ENCODE assay signal across 11 cellular contexts in the genomic region with DNA sequence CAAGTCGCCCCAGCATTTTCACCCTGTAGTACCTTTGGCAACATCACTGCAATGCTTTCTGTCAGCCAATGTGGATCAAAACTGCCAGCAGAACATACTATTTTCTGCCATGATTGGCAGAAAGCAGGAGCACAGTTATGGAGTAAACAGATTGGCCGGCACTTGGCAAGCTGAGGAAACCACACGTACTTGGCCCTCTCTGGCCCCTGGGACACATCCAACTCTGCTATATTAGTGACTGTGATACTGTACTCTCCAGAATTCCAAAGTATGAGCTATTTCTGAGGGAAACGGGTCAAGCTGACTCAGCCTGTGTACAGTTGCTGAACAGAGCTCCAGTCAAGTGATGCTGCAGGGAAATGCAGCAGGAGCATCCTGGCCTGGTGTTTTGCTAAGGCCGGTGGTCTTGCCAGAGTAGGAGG. TPM values are rescaled to one million over a fixed set of nuclear protein-coding genes. Genes with fewer than 3 reads are reported as not detected.
DNase-seq lines count a peak whose midpoint lies in the region; ATAC-seq and TF ChIP-seq lines count a peak whose summit lies in the region.
"Had no signal": no experiment of that assay in that cellular context is flagged by ENCODE, and none has a peak within 500 bp of the region (broad histone marks: within the 10 kb centered on the region; RNA-seq: fewer than 3 reads in every experiment).

No MANE protein-coding gene starts in this region.

- H3K36me3 Mint-ChIP-seq in nephron progenitor cell (ENCODE audit: low read depth): no peaks in the 10 kb centered on the region

- ATAC-seq in Right ventricle myocardium superior (ENCODE audit: poor library complexity) (peak; percentile 96), GM19351 (IDR thresholded peaks at IDR 0.05; ENCODE audit: unreplicated experiment) (no peak)

- no peak overlapping the region for H3K4me3 Mint-ChIP-seq in nephron progenitor cell
- H3K4me3 Mint-ChIP-seq: dendritic cell treated with granulocyte-macrophage colony-stimulating factor and Interleukin-4, amounts not matched to agents 40 ng/mL and 50 ng/mL, for 4 days had no signal

- H3K27me3 Mint-ChIP-seq in nephron progenitor cell (ENCODE audit: low read depth, poor library complexity): peaks cover 7% of the 10 kb centered on the region
- H3K27me3 Mint-ChIP-seq: dendritic cell treated with granulocyte-macrophage colony-stimulating factor and Interleukin-4, amounts not matched to agents 40 ng/mL and 50 ng/mL, for 4 days had no signal

- H3K4me1 Mint-ChIP-seq in nephron progenitor cell: no peaks in the 10 kb centered on the region

- H3K4me3 ChIP-seq in adipocyte (ENCODE audit: low read length) (no peak overlapping the region), subcutaneous abdominal adipose tissue (ENCODE audit: low read depth in 1 of 5, low read length in 5 of 5) (no peak overlapping the region)

- H3K27ac ChIP-seq in subcutaneous abdominal adipose tissue (ENCODE audit: low read depth, low read length): peak overlapping the region; percentile 46

- no peak for TF ChIP-seq CTCF in nephron progenitor cell (IDR thresholded peaks at IDR 0.05)

- H3K9me3 ChIP-seq in adipocyte (ENCODE audit: control insufficient read depth, low read length) (no peaks in the 10 kb centered on the region), subcutaneous abdominal adipose tissue (ENCODE audit: control insufficient read depth in 5 of 5, low read length in 5 of 5) (no peaks in the 10 kb centered on the region)

- H3K4me1 ChIP-seq in adipocyte (ENCODE audit: control insufficient read depth, insufficient read depth, low read length) (peaks cover 13% of the 10 kb centered on the region), subcutaneous abdominal adipose tissue (ENCODE audit: control insufficient read depth in 5 of 5, insufficient read depth in 5 of 5, low read length in 5 of 5) (peaks cover 4 to 13% (median 11%) of the 10 kb centered on the region in 5 donors)

- H3K9me3 Mint-ChIP-seq in nephron progenitor cell: peaks cover 16% of the 10 kb centered on the region
- H3K9me3 Mint-ChIP-seq: dendritic cell treated with granulocyte-macrophage colony-stimulating factor and Interleukin-4, amounts not matched to agents 40 ng/mL and 50 ng/mL, for 4 days had no signal

- intact Hi-C loops in Right ventricle myocardium superior (cut with DNase I): no loop called here

- H3K27ac Mint-ChIP-seq in nephron progenitor cell: no peak overlapping the region
- H3K27ac Mint-ChIP-seq: dendritic cell treated with granulocyte-macrophage colony-stimulating factor and Interleukin-4, amounts not matched to agents 40 ng/mL and 50 ng/mL, for 4 days had no signal

- DNase-seq in GOT3 (lab: John Stamatoyannopoulos, UW) (peak; percentile 57), adipocyte (ENCODE audit: low read depth) (peak; percentile 91), Right ventricle myocardium superior (peak; percentile 76), nephron progenitor cell (no peak), NCI-H1417 (lab: John Stamatoyannopoulos, UW) (no peak), NCI-H82 treated with DMSO at 0.1 percent for 48 hours (lab: John Stamatoyannopoulos, UW; ENCODE audit: unreplicated experiment) (no peak)
- DNase-seq: activated CD8-positive, alpha-beta memory T cell treated with anti-CD3 and anti-CD28 coated beads, Interleukin-2, amount 50 U/mL, for 4 hours; NCI-H526 treated with DMSO at 0.1 percent for 48 hours had no signal

- no peaks in the 10 kb centered on the region for H3K27me3 ChIP-seq in adipocyte (replicated peaks; ENCODE audit: control insufficient read depth, insufficient read depth, low read length)
- H3K27me3 ChIP-seq in subcutaneous abdominal adipose tissue (ENCODE audit: control insufficient read depth in 5 of 5, insufficient read depth in 4 of 5, low read length in 5 of 5): no peaks in the 10 kb centered on the region

- no peaks in the 10 kb centered on the region for H3K36me3 ChIP-seq in adipocyte (ENCODE audit: control insufficient read depth, insufficient read depth, low read length, severe bottlenecking)
- no peaks in the 10 kb centered on the region for H3K36me3 ChIP-seq in subcutaneous abdominal adipose tissue (ENCODE audit: control insufficient read depth in 5 of 5, insufficient read depth in 5 of 5, low read length in 5 of 5)

- no peak overlapping the region for H3K9ac ChIP-seq in adipocyte (ENCODE audit: low read length)
- H3K9ac ChIP-seq in subcutaneous abdominal adipose tissue (ENCODE audit: low read length in 5 of 5): no peak overlapping the region

RNA-seq across cellular contexts. Expression of a gene that starts 39.8 kb away (rescaled TPM):
- total RNA-seq in Right ventricle myocardium superior: 5.6 TPM

Comparison
In these comparisons a context has a peak if more than half of its experiments do, and no peak if none do; other contexts are left out.
1. DNase-seq: peak in GOT3 (single experiment), adipocyte (single experiment) and Right ventricle myocardium superior (single experiment); none in nephron progenitor cell (single experiment), NCI-H1417 (0 of 3) and NCI-H82 treated with DMSO at 0.1 percent for 48 hours (single experiment).